In the genomic region with DNA sequence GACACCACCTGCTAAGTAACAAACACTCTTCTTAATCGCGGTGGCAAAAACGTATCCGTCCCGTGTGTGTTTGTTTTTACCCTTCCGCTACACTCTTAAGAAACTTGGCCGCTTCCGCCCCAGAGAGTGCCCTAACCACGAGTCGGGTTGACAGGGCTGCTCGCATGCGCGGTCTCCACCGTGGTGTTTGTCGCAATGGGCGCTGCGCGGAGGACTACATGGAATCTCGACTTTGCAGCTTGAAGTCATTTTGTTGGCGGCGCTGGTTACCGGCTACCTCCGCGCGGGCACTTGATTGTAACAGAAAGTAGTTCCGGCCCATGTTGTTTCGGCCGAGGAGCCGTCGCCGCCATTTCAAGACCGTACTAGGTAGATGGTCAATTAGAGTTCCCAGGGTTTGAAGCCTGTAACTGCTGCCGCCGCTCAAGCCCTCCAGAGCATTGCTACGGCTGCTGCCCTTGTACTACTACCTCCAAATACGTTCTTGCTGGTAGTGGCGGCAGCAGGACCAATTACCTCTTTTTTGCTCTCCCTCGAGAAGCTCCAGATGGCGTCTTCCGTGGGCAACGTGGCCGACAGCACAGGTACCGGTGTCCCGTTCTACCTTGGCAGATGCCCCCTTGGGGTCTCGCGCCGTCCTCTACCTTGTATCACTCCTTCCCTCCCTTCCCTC, we compare ENCODE assay signal across 1 cellular context.
TF ChIP-seq lines count a peak whose summit lies in the region.

Gene OGT, plus strand, starts transcription at position 352 of the 673 bp plus-strand sequence. Its CDS starts 196 bp downstream, at position 548.

TF ChIP-seq in HepG2, 621 proteins besides CTCF, POLR2A, EP300 and RAD21 (continued from another document and continues in another):
- peak; percentile 88 for TF ChIP-seq ZNF687 (CRISPR knock-in tag; IDR thresholded peaks at IDR 0.05)
- TF ChIP-seq ZNF143 (CRISPR knock-in tag; IDR thresholded peaks at IDR 0.05): no peak
- no peak for TF ChIP-seq GZF1 (CRISPR knock-in tag; IDR thresholded peaks at IDR 0.05)
- TF ChIP-seq MBD4 (IDR thresholded peaks at IDR 0.05; ENCODE audit: borderline replicate concordance, low read length): no peak
- no peak for TF ChIP-seq ARNT2 (CRISPR knock-in tag; IDR thresholded peaks at IDR 0.05; ENCODE audit: low read depth)
- no peak for TF ChIP-seq PRPF4 (IDR thresholded peaks at IDR 0.05; ENCODE audit: low read depth, low read length, poor library complexity, severe bottlenecking)
- TF ChIP-seq, protein P1, sequence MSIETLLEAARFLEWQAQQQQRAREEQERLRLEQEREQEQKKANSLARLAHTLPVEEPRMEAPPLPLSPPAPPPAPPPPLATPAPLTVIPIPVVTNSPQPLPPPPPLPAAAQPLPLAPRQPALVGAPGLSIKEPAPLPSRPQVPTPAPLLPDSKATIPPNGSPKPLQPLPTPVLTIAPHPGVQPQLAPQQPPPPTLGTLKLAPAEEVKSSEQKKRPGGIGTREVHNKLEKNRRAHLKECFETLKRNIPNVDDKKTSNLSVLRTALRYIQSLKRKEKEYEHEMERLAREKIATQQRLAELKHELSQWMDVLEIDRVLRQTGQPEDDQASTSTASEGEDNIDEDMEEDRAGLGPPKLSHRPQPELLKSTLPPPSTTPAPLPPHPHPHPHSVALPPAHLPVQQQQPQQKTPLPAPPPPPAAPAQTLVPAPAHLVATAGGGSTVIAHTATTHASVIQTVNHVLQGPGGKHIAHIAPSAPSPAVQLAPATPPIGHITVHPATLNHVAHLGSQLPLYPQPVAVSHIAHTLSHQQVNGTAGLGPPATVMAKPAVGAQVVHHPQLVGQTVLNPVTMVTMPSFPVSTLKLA (IDR thresholded peaks at IDR 0.05): peak; percentile 68
- no peak for TF ChIP-seq ZNF367 (CRISPR knock-in tag; IDR thresholded peaks at IDR 0.05; ENCODE audit: borderline replicate concordance)
- no peak for TF ChIP-seq KLF12 (CRISPR knock-in tag; IDR thresholded peaks at IDR 0.05; ENCODE audit: borderline replicate concordance)
- no peak for TF ChIP-seq ZNF354B (CRISPR knock-in tag; IDR thresholded peaks at IDR 0.05)
- TF ChIP-seq MTF1 (CRISPR knock-in tag; IDR thresholded peaks at IDR 0.05): no peak
- TF ChIP-seq CHCHD3 (CRISPR knock-in tag; IDR thresholded peaks at IDR 0.05): no peak
- TF ChIP-seq MLXIP (CRISPR knock-in tag; IDR thresholded peaks at IDR 0.05; ENCODE audit: borderline replicate concordance): no peak
- TF ChIP-seq, protein P2, sequence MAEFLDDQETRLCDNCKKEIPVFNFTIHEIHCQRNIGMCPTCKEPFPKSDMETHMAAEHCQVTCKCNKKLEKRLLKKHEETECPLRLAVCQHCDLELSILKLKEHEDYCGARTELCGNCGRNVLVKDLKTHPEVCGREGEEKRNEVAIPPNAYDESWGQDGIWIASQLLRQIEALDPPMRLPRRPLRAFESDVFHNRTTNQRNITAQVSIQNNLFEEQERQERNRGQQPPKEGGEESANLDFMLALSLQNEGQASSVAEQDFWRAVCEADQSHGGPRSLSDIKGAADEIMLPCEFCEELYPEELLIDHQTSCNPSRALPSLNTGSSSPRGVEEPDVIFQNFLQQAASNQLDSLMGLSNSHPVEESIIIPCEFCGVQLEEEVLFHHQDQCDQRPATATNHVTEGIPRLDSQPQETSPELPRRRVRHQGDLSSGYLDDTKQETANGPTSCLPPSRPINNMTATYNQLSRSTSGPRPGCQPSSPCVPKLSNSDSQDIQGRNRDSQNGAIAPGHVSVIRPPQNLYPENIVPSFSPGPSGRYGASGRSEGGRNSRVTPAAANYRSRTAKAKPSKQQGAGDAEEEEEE (CRISPR knock-in tag; IDR thresholded peaks at IDR 0.05; ENCODE audit: borderline replicate concordance): no peak
- TF ChIP-seq, protein P3, sequence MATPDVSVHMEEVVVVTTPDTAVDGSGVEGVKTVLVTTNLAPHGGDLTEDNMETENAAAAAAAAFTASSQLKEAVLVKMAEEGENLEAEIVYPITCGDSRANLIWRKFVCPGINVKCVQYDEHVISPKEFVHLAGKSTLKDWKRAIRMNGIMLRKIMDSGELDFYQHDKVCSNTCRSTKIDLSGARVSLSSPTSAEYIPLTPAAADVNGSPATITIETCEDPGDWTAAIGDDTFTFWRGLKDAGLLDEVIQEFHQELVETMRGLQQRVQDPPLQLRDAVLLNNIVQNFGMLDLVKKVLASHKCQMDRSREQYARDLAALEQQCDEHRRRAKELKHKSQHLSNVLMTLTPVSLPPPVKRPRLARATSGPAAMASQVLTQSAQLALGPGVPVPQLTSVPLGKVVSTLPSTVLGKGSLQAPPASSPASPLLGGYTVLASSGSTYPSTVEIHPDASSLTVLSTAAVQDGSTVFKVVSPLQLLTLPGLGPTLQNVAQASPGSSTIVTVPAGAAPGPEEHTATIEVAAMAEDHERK (CRISPR knock-in tag; IDR thresholded peaks at IDR 0.05; ENCODE audit: low read depth): no peak
- no peak; the same call in 1 of the 2 replicates for TF ChIP-seq ZNF256 (CRISPR knock-in tag; conservative IDR thresholded peaks at IDR 0.05)
- TF ChIP-seq, protein P4, sequence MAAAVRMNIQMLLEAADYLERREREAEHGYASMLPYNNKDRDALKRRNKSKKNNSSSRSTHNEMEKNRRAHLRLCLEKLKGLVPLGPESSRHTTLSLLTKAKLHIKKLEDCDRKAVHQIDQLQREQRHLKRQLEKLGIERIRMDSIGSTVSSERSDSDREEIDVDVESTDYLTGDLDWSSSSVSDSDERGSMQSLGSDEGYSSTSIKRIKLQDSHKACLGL (CRISPR knock-in tag; IDR thresholded peaks at IDR 0.05): peak; percentile 46; the same call in 1 of the 2 replicates
- TF ChIP-seq, protein P5, sequence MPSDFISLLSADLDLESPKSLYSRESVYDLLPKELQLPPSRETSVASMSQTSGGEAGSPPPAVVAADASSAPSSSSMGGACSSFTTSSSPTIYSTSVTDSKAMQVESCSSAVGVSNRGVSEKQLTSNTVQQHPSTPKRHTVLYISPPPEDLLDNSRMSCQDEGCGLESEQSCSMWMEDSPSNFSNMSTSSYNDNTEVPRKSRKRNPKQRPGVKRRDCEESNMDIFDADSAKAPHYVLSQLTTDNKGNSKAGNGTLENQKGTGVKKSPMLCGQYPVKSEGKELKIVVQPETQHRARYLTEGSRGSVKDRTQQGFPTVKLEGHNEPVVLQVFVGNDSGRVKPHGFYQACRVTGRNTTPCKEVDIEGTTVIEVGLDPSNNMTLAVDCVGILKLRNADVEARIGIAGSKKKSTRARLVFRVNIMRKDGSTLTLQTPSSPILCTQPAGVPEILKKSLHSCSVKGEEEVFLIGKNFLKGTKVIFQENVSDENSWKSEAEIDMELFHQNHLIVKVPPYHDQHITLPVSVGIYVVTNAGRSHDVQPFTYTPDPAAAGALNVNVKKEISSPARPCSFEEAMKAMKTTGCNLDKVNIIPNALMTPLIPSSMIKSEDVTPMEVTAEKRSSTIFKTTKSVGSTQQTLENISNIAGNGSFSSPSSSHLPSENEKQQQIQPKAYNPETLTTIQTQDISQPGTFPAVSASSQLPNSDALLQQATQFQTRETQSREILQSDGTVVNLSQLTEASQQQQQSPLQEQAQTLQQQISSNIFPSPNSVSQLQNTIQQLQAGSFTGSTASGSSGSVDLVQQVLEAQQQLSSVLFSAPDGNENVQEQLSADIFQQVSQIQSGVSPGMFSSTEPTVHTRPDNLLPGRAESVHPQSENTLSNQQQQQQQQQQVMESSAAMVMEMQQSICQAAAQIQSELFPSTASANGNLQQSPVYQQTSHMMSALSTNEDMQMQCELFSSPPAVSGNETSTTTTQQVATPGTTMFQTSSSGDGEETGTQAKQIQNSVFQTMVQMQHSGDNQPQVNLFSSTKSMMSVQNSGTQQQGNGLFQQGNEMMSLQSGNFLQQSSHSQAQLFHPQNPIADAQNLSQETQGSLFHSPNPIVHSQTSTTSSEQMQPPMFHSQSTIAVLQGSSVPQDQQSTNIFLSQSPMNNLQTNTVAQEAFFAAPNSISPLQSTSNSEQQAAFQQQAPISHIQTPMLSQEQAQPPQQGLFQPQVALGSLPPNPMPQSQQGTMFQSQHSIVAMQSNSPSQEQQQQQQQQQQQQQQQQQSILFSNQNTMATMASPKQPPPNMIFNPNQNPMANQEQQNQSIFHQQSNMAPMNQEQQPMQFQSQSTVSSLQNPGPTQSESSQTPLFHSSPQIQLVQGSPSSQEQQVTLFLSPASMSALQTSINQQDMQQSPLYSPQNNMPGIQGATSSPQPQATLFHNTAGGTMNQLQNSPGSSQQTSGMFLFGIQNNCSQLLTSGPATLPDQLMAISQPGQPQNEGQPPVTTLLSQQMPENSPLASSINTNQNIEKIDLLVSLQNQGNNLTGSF (CRISPR knock-in tag; IDR thresholded peaks at IDR 0.05): no peak
- TF ChIP-seq, protein P6, sequence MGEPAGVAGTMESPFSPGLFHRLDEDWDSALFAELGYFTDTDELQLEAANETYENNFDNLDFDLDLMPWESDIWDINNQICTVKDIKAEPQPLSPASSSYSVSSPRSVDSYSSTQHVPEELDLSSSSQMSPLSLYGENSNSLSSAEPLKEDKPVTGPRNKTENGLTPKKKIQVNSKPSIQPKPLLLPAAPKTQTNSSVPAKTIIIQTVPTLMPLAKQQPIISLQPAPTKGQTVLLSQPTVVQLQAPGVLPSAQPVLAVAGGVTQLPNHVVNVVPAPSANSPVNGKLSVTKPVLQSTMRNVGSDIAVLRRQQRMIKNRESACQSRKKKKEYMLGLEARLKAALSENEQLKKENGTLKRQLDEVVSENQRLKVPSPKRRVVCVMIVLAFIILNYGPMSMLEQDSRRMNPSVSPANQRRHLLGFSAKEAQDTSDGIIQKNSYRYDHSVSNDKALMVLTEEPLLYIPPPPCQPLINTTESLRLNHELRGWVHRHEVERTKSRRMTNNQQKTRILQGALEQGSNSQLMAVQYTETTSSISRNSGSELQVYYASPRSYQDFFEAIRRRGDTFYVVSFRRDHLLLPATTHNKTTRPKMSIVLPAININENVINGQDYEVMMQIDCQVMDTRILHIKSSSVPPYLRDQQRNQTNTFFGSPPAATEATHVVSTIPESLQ (CRISPR knock-in tag; conservative IDR thresholded peaks at IDR 0.05): no peak
- 0 out of 2 replicates have a peak, but pooled peaks have one; percentile 43 for TF ChIP-seq ZNF782 (CRISPR knock-in tag; IDR thresholded peaks at IDR 0.05; ENCODE audit: borderline replicate concordance)
- TF ChIP-seq ZNF326 (CRISPR knock-in tag; IDR thresholded peaks at IDR 0.05; ENCODE audit: borderline replicate concordance): no peak
- TF ChIP-seq SRSF1 (optimal IDR thresholded peaks at IDR 0.05; ENCODE audit: low read depth, low read length): no peak
- TF ChIP-seq ZNF224 (CRISPR knock-in tag; IDR thresholded peaks at IDR 0.05): no peak
- no peak for TF ChIP-seq RELA (CRISPR knock-in tag; IDR thresholded peaks at IDR 0.05)
- TF ChIP-seq FIP1L1 (IDR thresholded peaks at IDR 0.05; ENCODE audit: borderline replicate concordance, insufficient read depth, low read depth, low read length): no peak
- TF ChIP-seq NFATC3 (CRISPR knock-in tag; IDR thresholded peaks at IDR 0.05): no peak
- peak; percentile 43; the same call in 1 of the 2 replicates for TF ChIP-seq NFYC (CRISPR knock-in tag; IDR thresholded peaks at IDR 0.05)
- TF ChIP-seq JUNB (CRISPR knock-in tag; IDR thresholded peaks at IDR 0.05; ENCODE audit: borderline replicate concordance): no peak
- peak; percentile 90; the same call in 1 of the 2 replicates for TF ChIP-seq SIN3A (IDR thresholded peaks at IDR 0.05; ENCODE audit: borderline replicate concordance, low read depth, low read length)
- TF ChIP-seq ZSCAN12 (CRISPR knock-in tag; IDR thresholded peaks at IDR 0.05): 0 out of 2 replicates have a peak, but pooled peaks have one; percentile 32
- no peak; the same call in 1 of the 2 replicates for TF ChIP-seq PRMT3 (CRISPR knock-in tag; IDR thresholded peaks at IDR 0.05; ENCODE audit: borderline replicate concordance, low read depth)
- no peak for TF ChIP-seq SSRP1 (CRISPR knock-in tag; IDR thresholded peaks at IDR 0.05)
- TF ChIP-seq ZNF549 (CRISPR knock-in tag; IDR thresholded peaks at IDR 0.05): no peak
- no peak for TF ChIP-seq ZFP36L1 (CRISPR knock-in tag; IDR thresholded peaks at IDR 0.05)
- 0 out of 2 replicates have a peak, but pooled peaks have one; percentile 21 for TF ChIP-seq KDM4B (CRISPR knock-in tag; IDR thresholded peaks at IDR 0.05)
- no peak for TF ChIP-seq PAF1 (CRISPR knock-in tag; IDR thresholded peaks at IDR 0.05)
